Comparison of ENCODE assay signal across 10 cellular contexts in the genomic region with DNA sequence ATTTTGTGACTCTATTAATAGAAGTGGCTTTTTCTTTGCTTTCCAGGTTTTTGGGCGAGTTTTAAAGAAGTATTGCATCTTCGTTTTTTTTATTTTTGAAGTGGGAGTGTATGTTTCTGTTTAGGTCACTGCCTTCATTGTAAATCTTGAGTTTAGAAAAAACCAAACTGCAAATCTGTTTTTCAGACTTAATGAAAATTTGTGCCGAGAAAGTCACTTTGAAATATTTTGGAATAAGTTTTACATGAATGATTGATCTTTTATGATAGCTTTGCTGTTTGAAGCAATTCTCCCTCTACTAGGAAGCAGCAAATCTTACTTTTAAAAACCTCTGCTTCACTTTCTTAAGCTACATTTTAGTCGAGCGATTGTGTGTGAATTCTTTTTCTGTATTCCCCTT. TPM values are rescaled to one million over a fixed set of nuclear protein-coding genes. Genes with fewer than 3 reads are reported as not detected.
A peak's percentile ranks its signal among the peaks of the same experiment; 100 is the strongest.
DNase-seq lines count a peak whose midpoint lies in the region; ATAC-seq lines count a peak whose summit lies in the region.
"Had no signal": no experiment of that assay in that cellular context is flagged by ENCODE, and none has a peak within 500 bp of the region (broad histone marks: within the 10 kb centered on the region; RNA-seq: fewer than 3 reads in every experiment).

No MANE protein-coding gene starts in this region.

- DNase-seq in activated CD4-positive, alpha-beta T cell treated with anti-CD3 and anti-CD28 coated beads, Interleukin-2, amount 10 ng/mL, durations not matched to agents 7 days and 5 days, result no peak
- no peak for DNase-seq in activated CD4-positive, alpha-beta T cell treated with anti-CD3 and anti-CD28 coated beads for 1 hour
- no peak for DNase-seq in activated CD4-positive, alpha-beta memory T cell treated with anti-CD3 and anti-CD28 coated beads, Interleukin-2, amount 10 ng/mL, durations not matched to agents 7 days and 5 days
- no peak for DNase-seq in stimulated activated naive B cell treated with anti-CD40 and anti-IgM and Interleukin-4, amounts not matched to agents 10 μg/mL and 1 μg/mL and 100 μg/mL, for 72 hours
- DNase-seq in NCI-H446 treated with DMSO at 0.1 percent for 48 hours (lab: John Stamatoyannopoulos, UW), result no peak
- DNase-seq in DMS53 treated with DMSO at 0.1 percent for 48 hours (lab: John Stamatoyannopoulos, UW; ENCODE audit: unreplicated experiment), result no peak

- H3K27me3 ChIP-seq in iPS-15b (ENCODE audit: control insufficient read depth, insufficient read depth, low read length), result no peaks in the 10 kb centered on the region
- H3K27me3 ChIP-seq: neutrophil, SJSA1 had no signal

- peaks cover 68% of the 10 kb centered on the region for H3K4me1 Mint-ChIP-seq in activated CD4-positive, alpha-beta T cell treated with anti-CD3 and anti-CD28 coated beads, Interleukin-2, amount 10 ng/mL, durations not matched to agents 7 days and 5 days
- H3K4me1 Mint-ChIP-seq in activated CD4-positive, alpha-beta memory T cell treated with anti-CD3 and anti-CD28 coated beads, Interleukin-2, amount 10 ng/mL, durations not matched to agents 7 days and 5 days, result peaks cover 76% of the 10 kb centered on the region
- H3K4me1 Mint-ChIP-seq in stimulated activated naive B cell treated with anti-CD40 and anti-IgM and Interleukin-4, amounts not matched to agents 10 μg/mL and 1 μg/mL and 100 μg/mL, for 72 hours, result peaks cover 33 to 73% of the 10 kb centered on the region in 2 donors

- H3K36me3 ChIP-seq in iPS-15b (ENCODE audit: control insufficient read depth, insufficient read depth, low read length), result no peaks in the 10 kb centered on the region

- POLR2A ChIA-PET in activated CD4-positive, alpha-beta T cell treated with anti-CD3 and anti-CD28 coated beads, Interleukin-2, amount 10 ng/mL, durations not matched to agents 7 days and 5 days (lab: Charles Lee), result no interaction called here
- POLR2A ChIA-PET in activated CD4-positive, alpha-beta memory T cell treated with anti-CD3 and anti-CD28 coated beads, Interleukin-2, amount 10 ng/mL, durations not matched to agents 7 days and 5 days (lab: Charles Lee), result interaction anchor here (0.5 to 6.4 kb wide), 7 partner anchors 12 to 180 kb away, joined by 3 to 120 read pairs (median 33); a partner anchor contains a TSS

- no peaks in the 10 kb centered on the region for H3K27me3 Mint-ChIP-seq in activated CD4-positive, alpha-beta T cell treated with anti-CD3 and anti-CD28 coated beads, Interleukin-2, amount 10 ng/mL, durations not matched to agents 7 days and 5 days
- H3K27me3 Mint-ChIP-seq in activated CD4-positive, alpha-beta memory T cell treated with anti-CD3 and anti-CD28 coated beads, Interleukin-2, amount 10 ng/mL, durations not matched to agents 7 days and 5 days, result no peaks in the 10 kb centered on the region
- H3K27me3 Mint-ChIP-seq in stimulated activated naive B cell treated with anti-CD40 and anti-IgM and Interleukin-4, amounts not matched to agents 10 μg/mL and 1 μg/mL and 100 μg/mL, for 72 hours, result no peaks in the 10 kb centered on the region

- H3K4me1 ChIP-seq in iPS-15b (ENCODE audit: control insufficient read depth, insufficient read depth, low read length), result peaks cover 24% of the 10 kb centered on the region

- H3K4me3 Mint-ChIP-seq in activated CD4-positive, alpha-beta T cell treated with anti-CD3 and anti-CD28 coated beads, Interleukin-2, amount 10 ng/mL, durations not matched to agents 7 days and 5 days, result peak overlapping the region; percentile 98
- H3K4me3 Mint-ChIP-seq in activated CD4-positive, alpha-beta memory T cell treated with anti-CD3 and anti-CD28 coated beads, Interleukin-2, amount 10 ng/mL, durations not matched to agents 7 days and 5 days, result peak overlapping the region; percentile 98
- H3K4me3 Mint-ChIP-seq in stimulated activated naive B cell treated with anti-CD40 and anti-IgM and Interleukin-4, amounts not matched to agents 10 μg/mL and 1 μg/mL and 100 μg/mL, for 72 hours, result peak overlapping the region; percentile 46 to 53

- H3K4me3 ChIP-seq in iPS-15b (ENCODE audit: low read depth, low read length), result peak overlapping the region; percentile 77

- peak overlapping the region; percentile 19 for H3K9ac ChIP-seq in iPS-15b (ENCODE audit: low read depth, low read length)

- ATAC-seq in stimulated activated naive B cell treated with anti-CD40 and anti-IgM and Interleukin-4, amounts not matched to agents 10 μg/mL and 1 μg/mL and 100 μg/mL, for 72 hours (replicated peaks), result no peak
- no peak for ATAC-seq in HG03378 (IDR thresholded peaks at IDR 0.05; ENCODE audit: unreplicated experiment)

- no peaks in the 10 kb centered on the region for H3K9me3 ChIP-seq in iPS-15b (ENCODE audit: control insufficient read depth, insufficient read depth, low read length)
- H3K9me3 ChIP-seq: neutrophil, SJSA1 had no signal

- CTCF ChIA-PET in activated CD4-positive, alpha-beta T cell treated with anti-CD3 and anti-CD28 coated beads, Interleukin-2, amount 10 ng/mL, durations not matched to agents 7 days and 5 days (lab: Charles Lee), result interaction anchor here (2.1 kb wide), 1 partner anchor 9 kb away, joined by 5 read pairs; no protein-coding TSS in a partner anchor
- CTCF ChIA-PET in activated CD4-positive, alpha-beta memory T cell treated with anti-CD3 and anti-CD28 coated beads, Interleukin-2, amount 10 ng/mL, durations not matched to agents 7 days and 5 days (lab: Charles Lee), result interaction anchor here (1.2 to 1.5 kb wide), 4 partner anchors 9 to 65 kb away, joined by 3 to 5 read pairs (median 4); a partner anchor contains a TSS

- peaks cover 39% of the 10 kb centered on the region for H3K36me3 Mint-ChIP-seq in activated CD4-positive, alpha-beta T cell treated with anti-CD3 and anti-CD28 coated beads, Interleukin-2, amount 10 ng/mL, durations not matched to agents 7 days and 5 days (ENCODE audit: low read depth)
- peaks cover 52% of the 10 kb centered on the region for H3K36me3 Mint-ChIP-seq in activated CD4-positive, alpha-beta memory T cell treated with anti-CD3 and anti-CD28 coated beads, Interleukin-2, amount 10 ng/mL, durations not matched to agents 7 days and 5 days (ENCODE audit: low read depth)
- H3K36me3 Mint-ChIP-seq in stimulated activated naive B cell treated with anti-CD40 and anti-IgM and Interleukin-4, amounts not matched to agents 10 μg/mL and 1 μg/mL and 100 μg/mL, for 72 hours, result peaks cover 14 to 19% of the 10 kb centered on the region in 2 donors

- H3K9me3 Mint-ChIP-seq in activated CD4-positive, alpha-beta T cell treated with anti-CD3 and anti-CD28 coated beads, Interleukin-2, amount 10 ng/mL, durations not matched to agents 7 days and 5 days, result no peaks in the 10 kb centered on the region
- H3K9me3 Mint-ChIP-seq in activated CD4-positive, alpha-beta memory T cell treated with anti-CD3 and anti-CD28 coated beads, Interleukin-2, amount 10 ng/mL, durations not matched to agents 7 days and 5 days, result no peaks in the 10 kb centered on the region
- no peaks in the 10 kb centered on the region for H3K9me3 Mint-ChIP-seq in stimulated activated naive B cell treated with anti-CD40 and anti-IgM and Interleukin-4, amounts not matched to agents 10 μg/mL and 1 μg/mL and 100 μg/mL, for 72 hours

- no peak overlapping the region for H3K27ac Mint-ChIP-seq in activated CD4-positive, alpha-beta T cell treated with anti-CD3 and anti-CD28 coated beads, Interleukin-2, amount 10 ng/mL, durations not matched to agents 7 days and 5 days
- peak overlapping the region; percentile 47 for H3K27ac Mint-ChIP-seq in activated CD4-positive, alpha-beta memory T cell treated with anti-CD3 and anti-CD28 coated beads, Interleukin-2, amount 10 ng/mL, durations not matched to agents 7 days and 5 days
- no peak overlapping the region for H3K27ac Mint-ChIP-seq in stimulated activated naive B cell treated with anti-CD40 and anti-IgM and Interleukin-4, amounts not matched to agents 10 μg/mL and 1 μg/mL and 100 μg/mL, for 72 hours

RNA-seq across cellular contexts. Expression of a gene that starts 2.2 kb away (rescaled TPM):
- total RNA-seq in activated CD4-positive, alpha-beta T cell treated with anti-CD3 and anti-CD28 coated beads, Interleukin-2, amount 10 ng/mL, durations not matched to agents 7 days and 5 days, result 100 to 1,000 TPM in 1 of 2 experiments, 10 to 100 TPM in 1; 97.5 to 115 TPM
- 10 to 100 TPM; 80.3 to 83.8 TPM for total RNA-seq in activated CD4-positive, alpha-beta memory T cell treated with anti-CD3 and anti-CD28 coated beads, Interleukin-2, amount 10 ng/mL, durations not matched to agents 7 days and 5 days
